Comparison of ENCODE assay signal across 7 cellular contexts in the genomic region with DNA sequence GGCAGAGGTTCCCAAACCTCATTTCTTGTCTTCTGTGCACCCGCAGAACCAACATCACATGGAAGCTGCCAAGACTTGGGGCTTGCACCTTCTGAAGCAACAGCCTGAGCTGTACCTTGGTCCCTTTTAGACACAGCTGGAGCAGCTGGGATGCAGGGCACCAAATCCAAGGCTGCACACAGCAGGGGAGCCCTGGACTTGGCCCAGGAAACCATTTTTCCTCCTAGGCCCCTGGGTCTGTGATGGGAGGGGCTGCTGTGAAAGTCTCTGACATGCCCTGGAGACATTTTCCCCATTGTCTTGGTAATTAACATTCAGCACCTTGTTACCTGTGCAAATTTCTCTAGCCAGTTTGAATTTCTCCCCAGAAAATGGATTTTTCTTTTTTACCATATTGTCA.
"Had no signal": no experiment of that assay in that cellular context is flagged by ENCODE, and none has a peak within 500 bp of the region (broad histone marks: within the 10 kb centered on the region; RNA-seq: fewer than 3 reads in every experiment).

No MANE protein-coding gene starts in this region.

- ATAC-seq: GM23338, K562 had no signal

- H3K4me3 ChIP-seq: GM23338, K562 had no signal

- DNase-seq: H9, HCEC 1CT, HFFc6, IMR-90, KG1 had no signal
